ENCODE assay signal across 1 cellular context in genomic region chr1:202961220-202961880, GRCh38.
TF ChIP-seq lines count a peak whose summit lies in the region.

No MANE protein-coding gene starts in this region.

TF ChIP-seq in H1, 55 proteins besides CTCF, POLR2A, EP300 and RAD21:
- no peak for TF ChIP-seq TCF12 (IDR thresholded peaks at IDR 0.05; ENCODE audit: low read depth, low read length)
TF ChIP-seq in H1: peak in this region for 0.
